ENCODE assay signal across 7 cellular contexts in genomic region chr3:42635111-42635510, GRCh38. TPM values are rescaled to one million over a fixed set of nuclear protein-coding genes. Genes with fewer than 3 reads are reported as not detected.
DNase-seq lines count a peak whose midpoint lies in the region; ATAC-seq and TF ChIP-seq lines count a peak whose summit lies in the region.
"Had no signal": no experiment of that assay in that cellular context is flagged by ENCODE, and none has a peak within 500 bp of the region (broad histone marks: within the 10 kb centered on the region; RNA-seq: fewer than 3 reads in every experiment).

No MANE protein-coding gene starts in this region.

- H3K9me3 ChIP-seq in BE2C = no peaks in the 10 kb centered on the region

- no peaks in the 10 kb centered on the region for H3K27me3 ChIP-seq in BE2C
- no peaks in the 10 kb centered on the region for H3K27me3 ChIP-seq in HL-60 (ENCODE audit: insufficient read depth, poor library complexity, severe bottlenecking)

- H3K36me3 ChIP-seq in BE2C = peaks cover 19% of the 10 kb centered on the region

- DNase-seq in BE2C (no peak), HL-60 (ENCODE audit: low read depth in 1 of 2, low spot score in 1 of 2) (no peak), astrocyte of the spinal cord (ENCODE audit: low read depth, low spot score) (peak; percentile 39), C1 segment of cervical spinal cord (lab: John Stamatoyannopoulos, UW) (no peak), HuH-7 (ENCODE audit: low spot score) (no peak)
- DNase-seq: NCI-H69 had no signal

- no peak overlapping the region for H3K4me3 ChIP-seq in BE2C (ENCODE audit: low read depth, low read length)
- no peak overlapping the region for H3K4me3 ChIP-seq in HL-60 (replicated peaks; ENCODE audit: insufficient read depth, low read length)
- H3K4me3 ChIP-seq in astrocyte of the spinal cord (ENCODE audit: low read depth, low read length) = no peak overlapping the region

- no peak for ATAC-seq in GM19452 (IDR thresholded peaks at IDR 0.05; ENCODE audit: unreplicated experiment)

- TF ChIP-seq CTCF in BE2C (IDR thresholded peaks at IDR 0.05; ENCODE audit: low read depth, low read length) (0 out of 2 replicates have a peak, but pooled peaks have one; percentile 12), HL-60 (IDR thresholded peaks at IDR 0.05; ENCODE audit: insufficient read depth, low read length) (peak; percentile 9), astrocyte of the spinal cord (IDR thresholded peaks at IDR 0.05; ENCODE audit: low read depth, low read length) (no peak)

- H3K27ac ChIP-seq in HL-60 (replicated peaks) = no peak overlapping the region

- no peaks in the 10 kb centered on the region for H3K4me1 ChIP-seq in BE2C

- in situ Hi-C loops in astrocyte of the spinal cord (cut with HindIII; ENCODE audit: low sequenced_read_pairs) = no loop called here

RNA-seq across cellular contexts. Expression of gene ZBTB47, which starts 18.4 kb away (rescaled TPM):
- polyA plus RNA-seq in BE2C (2012; ENCODE audit: insufficient read depth, insufficient read length, low read depth) = 3.4 TPM

RNA-seq across cellular contexts. Expression of gene NKTR, which starts 34.6 kb away (rescaled TPM):
- polyA plus RNA-seq in BE2C (2012; ENCODE audit: insufficient read depth, insufficient read length, low read depth) = 20.9 TPM

RNA-seq across cellular contexts. Expression of gene SS18L2, which starts 44.5 kb away (rescaled TPM):
- polyA plus RNA-seq in BE2C (2012; ENCODE audit: insufficient read depth, insufficient read length, low read depth) = 16.0 TPM

RNA-seq across cellular contexts. Expression of gene KLHL40, which starts 50.2 kb away (rescaled TPM):
- not detected for polyA plus RNA-seq in BE2C (2012; ENCODE audit: insufficient read depth, insufficient read length, low read depth)

RNA-seq across cellular contexts. Expression of gene SEC22C, which starts 53.3 kb away (rescaled TPM):
- 17.3 TPM for polyA plus RNA-seq in BE2C (2012; ENCODE audit: insufficient read depth, insufficient read length, low read depth)
